In the genomic region with DNA sequence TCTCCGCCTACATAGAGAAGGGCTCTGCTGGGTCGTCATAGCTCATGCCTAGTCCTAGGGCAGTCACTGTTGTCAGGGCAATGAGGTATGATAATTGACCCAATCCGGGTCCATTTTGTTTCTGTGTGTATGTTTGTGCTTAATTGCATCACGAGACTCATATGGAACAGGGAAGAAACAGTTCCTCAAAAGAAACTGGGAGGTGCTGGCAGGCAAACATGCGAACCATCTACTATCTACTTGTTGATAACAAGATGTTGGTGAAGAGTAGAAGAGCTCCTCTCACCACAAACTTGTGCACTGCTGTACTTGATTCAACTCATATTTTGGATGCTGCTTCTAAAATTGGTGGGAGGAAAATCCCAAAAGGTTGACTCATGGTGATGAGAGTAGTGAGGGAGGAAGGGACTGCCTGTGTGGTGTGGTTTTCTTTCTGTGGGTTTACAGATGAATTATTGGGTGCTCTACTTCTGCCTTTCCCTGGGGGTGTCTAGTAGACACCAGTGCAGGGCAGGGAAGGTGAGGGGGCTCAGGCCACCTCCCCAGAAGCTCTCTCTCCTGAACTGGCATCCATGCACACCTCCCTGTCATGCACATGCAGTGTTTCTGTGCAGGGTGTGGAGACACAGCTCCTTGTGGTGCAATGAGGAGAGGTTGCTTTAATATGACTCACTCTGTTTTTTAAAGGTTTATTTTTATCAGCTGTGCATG, we compare ENCODE assay signal across 10 cellular contexts. TPM values are rescaled to one million over a fixed set of nuclear protein-coding genes. Genes with fewer than 3 reads are reported as not detected.
DNase-seq lines count a peak whose midpoint lies in the region; ATAC-seq, FAIRE-seq and TF ChIP-seq lines count a peak whose summit lies in the region.
"Had no signal": no experiment of that assay in that cellular context is flagged by ENCODE, and none has a peak within 500 bp of the region (broad histone marks: within the 10 kb centered on the region; RNA-seq: fewer than 3 reads in every experiment).

No MANE protein-coding gene starts in this region.

- H3K79me2 ChIP-seq in astrocyte (ENCODE audit: insufficient read depth, low read length) (no peaks in the 10 kb centered on the region), hepatocyte (no peaks in the 10 kb centered on the region)

- H4K20me1 ChIP-seq in astrocyte (ENCODE audit: insufficient read depth, low read length), result peaks cover 3% of the 10 kb centered on the region
- H4K20me1 ChIP-seq in hepatocyte (ENCODE audit: insufficient read depth, poor library complexity, severe bottlenecking), result no peaks in the 10 kb centered on the region

- H3K27me3 ChIP-seq in breast epithelium, result no peaks in the 10 kb centered on the region
- peaks cover 2% of the 10 kb centered on the region for H3K27me3 ChIP-seq in astrocyte (ENCODE audit: insufficient read depth, low read length)
- no peaks in the 10 kb centered on the region for H3K27me3 ChIP-seq in hepatocyte

- intact Hi-C loops in MCF 10A (cut with micrococcal nuclease), result no loop called here
- intact Hi-C loops in breast epithelium (cut with DNase I; ENCODE audit: low total_unique reads), result loop anchor here (5.0 kb wide), 1 partner anchor 728 kb away; no protein-coding TSS in a partner anchor

- TF ChIP-seq CTCF in MCF 10A (IDR thresholded peaks at IDR 0.05; ENCODE audit: unreplicated experiment) (no peak), breast epithelium (IDR thresholded peaks at IDR 0.05) (no peak), astrocyte (IDR thresholded peaks at IDR 0.05; ENCODE audit: insufficient read depth, low read depth, low read length) (no peak), hepatocyte (IDR thresholded peaks at IDR 0.05; ENCODE audit: poor library complexity) (no peak)

- no peak overlapping the region for H3K4me3 ChIP-seq in breast epithelium
- H3K4me3 ChIP-seq in astrocyte (ENCODE audit: insufficient read depth, low read depth, low read length), result peak overlapping the region; percentile 31
- no peak overlapping the region for H3K4me3 ChIP-seq in hepatocyte

- H2AFZ ChIP-seq in astrocyte (ENCODE audit: low read depth, low read length) (peak overlapping the region; percentile 16), hepatocyte (no peak overlapping the region)

- BruUV-seq in MCF 10A (replicated peaks; lab: Mats Ljungman, UMichigan), result no TSS peak

- CTCF ChIA-PET in MCF 10A (lab: Yijun Ruan, JAX), result interaction anchor here (0.6 to 3.0 kb wide), 11 partner anchors 8 to 1199 kb away, joined by 3 to 15 read pairs (median 4); no protein-coding TSS in a partner anchor
- CTCF ChIA-PET in activated CD8-positive, alpha-beta memory T cell treated with anti-CD3 and anti-CD28 coated beads, Interleukin-2, amount 10 ng/mL, durations not matched to agents 7 days and 5 days (lab: Charles Lee), result interaction anchor here (0.8 to 1.4 kb wide), 2 partner anchors 13 to 14 kb away, joined by 3 to 4 read pairs; no protein-coding TSS in a partner anchor

- DNase-seq in MCF 10A (ENCODE audit: unreplicated experiment) (peak; percentile 46), breast epithelium (ENCODE audit: low spot score in 2 of 2) (no peak), astrocyte (ENCODE audit: low read depth) (peak; percentile 86), hepatocyte (ENCODE audit: low spot score) (no peak), NCI-H1930 (lab: John Stamatoyannopoulos, UW) (no peak)
- DNase-seq in stimulated activated naive CD8-positive, alpha-beta T cell treated with anti-CD3 and anti-CD28 coated beads, Interleukin-15, amount 100 ng/mL, for 72 hours, result peak; percentile 7 to 34
- no peak for DNase-seq in activated CD8-positive, alpha-beta memory T cell treated with anti-CD3 and anti-CD28 coated beads, Interleukin-2, amount 10 ng/mL, durations not matched to agents 7 days and 5 days
- DNase-seq: T-cell had no signal

- no peaks in the 10 kb centered on the region for H3K36me3 Mint-ChIP-seq in MCF 10A (ENCODE audit: insufficient read depth, unreplicated experiment)
- H3K36me3 Mint-ChIP-seq in astrocyte (ENCODE audit: low read depth, unreplicated experiment), result no peaks in the 10 kb centered on the region
- H3K36me3 Mint-ChIP-seq in activated CD8-positive, alpha-beta memory T cell treated with anti-CD3 and anti-CD28 coated beads, Interleukin-2, amount 10 ng/mL, durations not matched to agents 7 days and 5 days, result no peaks in the 10 kb centered on the region
- H3K36me3 Mint-ChIP-seq: T-cell had no signal

- H3K9me3 ChIP-seq in breast epithelium, result no peaks in the 10 kb centered on the region
- no peaks in the 10 kb centered on the region for H3K9me3 ChIP-seq in astrocyte (ENCODE audit: insufficient read depth, low read depth, low read length)
- no peaks in the 10 kb centered on the region for H3K9me3 ChIP-seq in hepatocyte (ENCODE audit: low read depth)

- H3K27me3 Mint-ChIP-seq in MCF 10A (ENCODE audit: insufficient read depth, unreplicated experiment) (no peaks in the 10 kb centered on the region), astrocyte (ENCODE audit: low read depth, unreplicated experiment) (peaks cover 7% of the 10 kb centered on the region)
- peaks cover 15% of the 10 kb centered on the region for H3K27me3 Mint-ChIP-seq in stimulated activated naive CD8-positive, alpha-beta T cell treated with anti-CD3 and anti-CD28 coated beads, Interleukin-15, amount 100 ng/mL, for 72 hours
- peaks cover 12% of the 10 kb centered on the region for H3K27me3 Mint-ChIP-seq in activated CD8-positive, alpha-beta memory T cell treated with anti-CD3 and anti-CD28 coated beads, Interleukin-2, amount 10 ng/mL, durations not matched to agents 7 days and 5 days

- H3K27ac ChIP-seq in breast epithelium (peak overlapping the region in 1 of 2 donors; percentile 25), astrocyte (ENCODE audit: low read depth, low read length) (peak overlapping the region; percentile 34), hepatocyte (no peak overlapping the region)

- H3K4me2 ChIP-seq in astrocyte (ENCODE audit: low read length) (peak overlapping the region; percentile 84), hepatocyte (no peak overlapping the region)

- H3K9me3 Mint-ChIP-seq in MCF 10A (ENCODE audit: unreplicated experiment) (no peaks in the 10 kb centered on the region), astrocyte (ENCODE audit: unreplicated experiment) (no peaks in the 10 kb centered on the region)
- no peaks in the 10 kb centered on the region for H3K9me3 Mint-ChIP-seq in stimulated activated naive CD8-positive, alpha-beta T cell treated with anti-CD3 and anti-CD28 coated beads, Interleukin-15, amount 100 ng/mL, for 72 hours
- H3K9me3 Mint-ChIP-seq in activated CD8-positive, alpha-beta memory T cell treated with anti-CD3 and anti-CD28 coated beads, Interleukin-2, amount 10 ng/mL, durations not matched to agents 7 days and 5 days (ENCODE audit: low read depth), result no peaks in the 10 kb centered on the region
- H3K9me3 Mint-ChIP-seq: T-cell had no signal

- H3K4me1 Mint-ChIP-seq in MCF 10A (ENCODE audit: insufficient read depth, unreplicated experiment) (peaks cover 14% of the 10 kb centered on the region), astrocyte (ENCODE audit: low read depth, unreplicated experiment) (peaks cover 18% of the 10 kb centered on the region)
- H3K4me1 Mint-ChIP-seq in stimulated activated naive CD8-positive, alpha-beta T cell treated with anti-CD3 and anti-CD28 coated beads, Interleukin-15, amount 100 ng/mL, for 72 hours, result peaks cover 16% of the 10 kb centered on the region
- peaks cover 11% of the 10 kb centered on the region for H3K4me1 Mint-ChIP-seq in activated CD8-positive, alpha-beta memory T cell treated with anti-CD3 and anti-CD28 coated beads, Interleukin-2, amount 10 ng/mL, durations not matched to agents 7 days and 5 days
- H3K4me1 Mint-ChIP-seq: T-cell had no signal

- no peak for TF ChIP-seq POLR2A in breast epithelium (IDR thresholded peaks at IDR 0.05)

- no peak overlapping the region for H3K9ac ChIP-seq in astrocyte (ENCODE audit: low read length)

- peak; percentile 62 for ATAC-seq in HG03196 (IDR thresholded peaks at IDR 0.05; ENCODE audit: unreplicated experiment)
- peak; percentile 86 for ATAC-seq in stimulated activated naive CD8-positive, alpha-beta T cell treated with anti-CD3 and anti-CD28 coated beads, Interleukin-15, amount 100 ng/mL, for 72 hours
- ATAC-seq in activated CD8-positive, alpha-beta memory T cell treated with anti-CD3 and anti-CD28 coated beads, Interleukin-2, amount 10 ng/mL, durations not matched to agents 7 days and 5 days, result no peak

- WGBS in hepatocyte (ENCODE audit: low lambda C conversion rate, missing lambda C conversion rate), result 87% methylated on average over 5 of the region's 5 CpGs

- FAIRE-seq in astrocyte (lab: Jason Lieb, UNC), result no peak
- FAIRE-seq: G401.6 had no signal

- H3K4me3 Mint-ChIP-seq in MCF 10A (ENCODE audit: unreplicated experiment) (no peak overlapping the region), astrocyte (ENCODE audit: unreplicated experiment) (no peak overlapping the region)
- H3K4me3 Mint-ChIP-seq in stimulated activated naive CD8-positive, alpha-beta T cell treated with anti-CD3 and anti-CD28 coated beads, Interleukin-15, amount 100 ng/mL, for 72 hours, result peak overlapping the region in 1 of 2 donors; percentile 3
- no peak overlapping the region for H3K4me3 Mint-ChIP-seq in activated CD8-positive, alpha-beta memory T cell treated with anti-CD3 and anti-CD28 coated beads, Interleukin-2, amount 10 ng/mL, durations not matched to agents 7 days and 5 days
- H3K4me3 Mint-ChIP-seq: T-cell had no signal

- H3K4me1 ChIP-seq in breast epithelium (no peaks in the 10 kb centered on the region), astrocyte (ENCODE audit: insufficient read depth, low read length) (peaks cover 14% of the 10 kb centered on the region), hepatocyte (ENCODE audit: insufficient read depth) (no peaks in the 10 kb centered on the region)

- no peaks in the 10 kb centered on the region for H3K9me2 ChIP-seq in hepatocyte (replicated peaks; ENCODE audit: insufficient read depth)

- H3K36me3 ChIP-seq in breast epithelium (no peaks in the 10 kb centered on the region), astrocyte (ENCODE audit: insufficient read depth, low read length) (no peaks in the 10 kb centered on the region), hepatocyte (replicated peaks; ENCODE audit: insufficient read depth, low read depth) (no peaks in the 10 kb centered on the region)

- POLR2A ChIA-PET in MCF 10A (lab: Yijun Ruan, JAX), result interaction anchor here (1.3 kb wide), 1 partner anchor 60 kb away, joined by 3 read pairs; the partner anchor contains the start of gene IFRD1

- H3K27ac Mint-ChIP-seq in MCF 10A (ENCODE audit: low read depth, unreplicated experiment) (no peak overlapping the region), astrocyte (ENCODE audit: unreplicated experiment) (peak overlapping the region; percentile 31)
- H3K27ac Mint-ChIP-seq in stimulated activated naive CD8-positive, alpha-beta T cell treated with anti-CD3 and anti-CD28 coated beads, Interleukin-15, amount 100 ng/mL, for 72 hours, result peak overlapping the region in 1 of 2 donors; percentile 49
- no peak overlapping the region for H3K27ac Mint-ChIP-seq in activated CD8-positive, alpha-beta memory T cell treated with anti-CD3 and anti-CD28 coated beads, Interleukin-2, amount 10 ng/mL, durations not matched to agents 7 days and 5 days
- H3K27ac Mint-ChIP-seq: T-cell had no signal

RNA-seq across cellular contexts. Expression of gene LSMEM1, which starts 29.4 kb away (rescaled TPM):
- total RNA-seq in MCF 10A (2022) (4.2 and 4.5 TPM in 2 replicates), breast epithelium (1 to 10 TPM; 2.3 to 3.6 (median 2.9) TPM), astrocyte (3.1 and 3.9 TPM in 2 replicates), hepatocyte (1.3 and 1.9 TPM in 2 replicates)
- total RNA-seq in activated CD8-positive, alpha-beta memory T cell treated with anti-CD3 and anti-CD28 coated beads, Interleukin-2, amount 10 ng/mL, durations not matched to agents 7 days and 5 days, result under 1 TPM; 0.47 to 0.70 TPM
- polyA plus RNA-seq in hepatocyte, result 1.1 and 1.4 TPM in 2 replicates

RNA-seq across cellular contexts. Expression of gene IFRD1, which starts 59.9 kb away (rescaled TPM):
- 116 and 123 TPM in 2 replicates for total RNA-seq in MCF 10A (2022)
- total RNA-seq in breast epithelium, result 100 to 1,000 TPM in 1 of 3 donors, 10 to 100 TPM in 2; 82.7 to 146 (median 91.8) TPM
- 101 TPM in 2 replicates for total RNA-seq in astrocyte
- total RNA-seq in activated CD8-positive, alpha-beta memory T cell treated with anti-CD3 and anti-CD28 coated beads, Interleukin-2, amount 10 ng/mL, durations not matched to agents 7 days and 5 days, result 10 to 100 TPM; 45.3 to 46.4 TPM
- 83.7 and 114 TPM in 2 replicates for total RNA-seq in hepatocyte
- polyA plus RNA-seq in hepatocyte, result 69.9 and 76.3 TPM in 2 replicates

Comparison
In these comparisons a context has a peak if more than half of its experiments do, and no peak if none do; other contexts are left out.
1. DNase-seq: peak in MCF 10A (single experiment), astrocyte (single experiment) and stimulated activated naive CD8-positive, alpha-beta T cell treated with anti-CD3 and anti-CD28 coated beads, Interleukin-15, amount 100 ng/mL, for 72 hours (2 of 2); none in breast epithelium (0 of 2), activated CD8-positive, alpha-beta memory T cell treated with anti-CD3 and anti-CD28 coated beads, Interleukin-2, amount 10 ng/mL, durations not matched to agents 7 days and 5 days (single experiment), hepatocyte (single experiment) and NCI-H1930 (0 of 2).